ENCODE assay signal across 1 cellular context in the genomic region with DNA sequence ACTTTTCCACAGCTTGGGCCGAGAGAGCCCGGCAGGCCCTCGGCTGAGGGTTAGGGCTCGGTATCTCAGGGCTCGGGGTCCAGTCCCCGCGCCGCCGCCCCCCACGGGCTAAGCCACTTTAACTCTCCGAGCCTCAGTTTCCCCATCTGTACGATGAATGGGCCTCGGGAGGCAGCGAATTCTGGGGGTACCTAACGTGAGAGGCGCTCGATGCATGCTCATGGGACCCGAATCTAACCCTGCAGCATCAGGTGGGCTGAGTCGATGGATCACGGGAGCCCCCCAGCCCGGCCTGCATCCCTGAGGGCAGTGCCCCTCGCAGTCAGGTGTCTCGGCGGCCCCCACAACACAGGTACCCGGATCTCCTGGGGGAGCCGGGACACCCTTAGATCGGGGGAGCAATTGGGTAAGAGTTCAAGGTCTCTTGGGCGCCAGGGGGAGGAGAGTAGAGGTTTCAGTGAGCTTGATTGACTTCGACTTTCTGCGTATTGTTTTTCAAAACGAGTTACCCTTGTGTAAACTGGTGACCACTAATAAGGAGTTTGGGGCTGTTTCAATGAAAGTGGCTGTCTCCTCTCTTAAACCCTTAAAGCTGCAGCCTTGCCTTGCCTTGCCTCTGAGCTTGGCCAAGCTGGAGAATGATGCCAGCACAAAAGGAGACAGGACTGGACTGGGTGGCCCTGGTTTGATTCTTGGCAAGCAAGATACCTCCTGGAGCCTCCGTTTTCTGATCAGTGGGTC.
TF ChIP-seq lines count a peak whose summit lies in the region.

No MANE protein-coding gene starts in this region.

TF ChIP-seq in HepG2, 621 proteins besides CTCF, POLR2A, EP300 and RAD21 (continued from another document):
- TF ChIP-seq ZNF629 (CRISPR knock-in tag; conservative IDR thresholded peaks at IDR 0.05) (no peak; the same call in 1 of the 2 replicates), ZNF460 (CRISPR knock-in tag; IDR thresholded peaks at IDR 0.05; ENCODE audit: borderline replicate concordance) (no peak), POLR2G (IDR thresholded peaks at IDR 0.05; ENCODE audit: low read depth, low read length) (no peak), RELA (CRISPR knock-in tag; IDR thresholded peaks at IDR 0.05) (no peak), RBFOX2 (IDR thresholded peaks at IDR 0.05; ENCODE audit: low read depth, low read length) (no peak), IRF2 (CRISPR knock-in tag; IDR thresholded peaks at IDR 0.05) (0 out of 2 replicates have a peak, but pooled peaks have one; percentile 10), SIX4 (CRISPR knock-in tag; IDR thresholded peaks at IDR 0.05) (no peak), SP5 (CRISPR knock-in tag; IDR thresholded peaks at IDR 0.05; ENCODE audit: borderline replicate concordance, low read depth) (peak; percentile 45; the same call in 1 of the 2 replicates), CAMTA2 (CRISPR knock-in tag; IDR thresholded peaks at IDR 0.05; ENCODE audit: borderline replicate concordance) (no peak), MIXL1 (CRISPR knock-in tag; IDR thresholded peaks at IDR 0.05) (no peak), REL (CRISPR knock-in tag; conservative IDR thresholded peaks at IDR 0.05) (no peak), HOXA5 (CRISPR knock-in tag; IDR thresholded peaks at IDR 0.05) (no peak), ZNF17 (CRISPR knock-in tag; IDR thresholded peaks at IDR 0.05) (no peak), ZNF446 (CRISPR knock-in tag; IDR thresholded peaks at IDR 0.05) (no peak), CBX1 (IDR thresholded peaks at IDR 0.05; ENCODE audit: low read depth) (no peak)
- TF ChIP-seq, protein P1, sequence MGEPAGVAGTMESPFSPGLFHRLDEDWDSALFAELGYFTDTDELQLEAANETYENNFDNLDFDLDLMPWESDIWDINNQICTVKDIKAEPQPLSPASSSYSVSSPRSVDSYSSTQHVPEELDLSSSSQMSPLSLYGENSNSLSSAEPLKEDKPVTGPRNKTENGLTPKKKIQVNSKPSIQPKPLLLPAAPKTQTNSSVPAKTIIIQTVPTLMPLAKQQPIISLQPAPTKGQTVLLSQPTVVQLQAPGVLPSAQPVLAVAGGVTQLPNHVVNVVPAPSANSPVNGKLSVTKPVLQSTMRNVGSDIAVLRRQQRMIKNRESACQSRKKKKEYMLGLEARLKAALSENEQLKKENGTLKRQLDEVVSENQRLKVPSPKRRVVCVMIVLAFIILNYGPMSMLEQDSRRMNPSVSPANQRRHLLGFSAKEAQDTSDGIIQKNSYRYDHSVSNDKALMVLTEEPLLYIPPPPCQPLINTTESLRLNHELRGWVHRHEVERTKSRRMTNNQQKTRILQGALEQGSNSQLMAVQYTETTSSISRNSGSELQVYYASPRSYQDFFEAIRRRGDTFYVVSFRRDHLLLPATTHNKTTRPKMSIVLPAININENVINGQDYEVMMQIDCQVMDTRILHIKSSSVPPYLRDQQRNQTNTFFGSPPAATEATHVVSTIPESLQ (CRISPR knock-in tag; conservative IDR thresholded peaks at IDR 0.05): no peak
- TF ChIP-seq, protein P2, sequence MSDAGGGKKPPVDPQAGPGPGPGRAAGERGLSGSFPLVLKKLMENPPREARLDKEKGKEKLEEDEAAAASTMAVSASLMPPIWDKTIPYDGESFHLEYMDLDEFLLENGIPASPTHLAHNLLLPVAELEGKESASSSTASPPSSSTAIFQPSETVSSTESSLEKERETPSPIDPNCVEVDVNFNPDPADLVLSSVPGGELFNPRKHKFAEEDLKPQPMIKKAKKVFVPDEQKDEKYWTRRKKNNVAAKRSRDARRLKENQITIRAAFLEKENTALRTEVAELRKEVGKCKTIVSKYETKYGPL (CRISPR knock-in tag; IDR thresholded peaks at IDR 0.05): no peak
- TF ChIP-seq, protein P3, sequence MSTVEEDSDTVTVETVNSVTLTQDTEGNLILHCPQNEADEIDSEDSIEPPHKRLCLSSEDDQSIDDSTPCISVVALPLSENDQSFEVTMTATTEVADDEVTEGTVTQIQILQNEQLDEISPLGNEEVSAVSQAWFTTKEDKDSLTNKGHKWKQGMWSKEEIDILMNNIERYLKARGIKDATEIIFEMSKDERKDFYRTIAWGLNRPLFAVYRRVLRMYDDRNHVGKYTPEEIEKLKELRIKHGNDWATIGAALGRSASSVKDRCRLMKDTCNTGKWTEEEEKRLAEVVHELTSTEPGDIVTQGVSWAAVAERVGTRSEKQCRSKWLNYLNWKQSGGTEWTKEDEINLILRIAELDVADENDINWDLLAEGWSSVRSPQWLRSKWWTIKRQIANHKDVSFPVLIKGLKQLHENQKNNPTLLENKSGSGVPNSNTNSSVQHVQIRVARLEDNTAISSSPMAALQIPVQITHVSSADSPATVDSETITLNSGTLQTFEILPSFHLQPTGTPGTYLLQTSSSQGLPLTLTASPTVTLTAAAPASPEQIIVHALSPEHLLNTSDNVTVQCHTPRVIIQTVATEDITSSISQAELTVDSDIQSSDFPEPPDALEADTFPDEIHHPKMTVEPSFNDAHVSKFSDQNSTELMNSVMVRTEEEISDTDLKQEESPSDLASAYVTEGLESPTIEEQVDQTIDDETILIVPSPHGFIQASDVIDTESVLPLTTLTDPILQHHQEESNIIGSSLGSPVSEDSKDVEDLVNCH (CRISPR knock-in tag; IDR thresholded peaks at IDR 0.05): no peak
- TF ChIP-seq, protein P4, sequence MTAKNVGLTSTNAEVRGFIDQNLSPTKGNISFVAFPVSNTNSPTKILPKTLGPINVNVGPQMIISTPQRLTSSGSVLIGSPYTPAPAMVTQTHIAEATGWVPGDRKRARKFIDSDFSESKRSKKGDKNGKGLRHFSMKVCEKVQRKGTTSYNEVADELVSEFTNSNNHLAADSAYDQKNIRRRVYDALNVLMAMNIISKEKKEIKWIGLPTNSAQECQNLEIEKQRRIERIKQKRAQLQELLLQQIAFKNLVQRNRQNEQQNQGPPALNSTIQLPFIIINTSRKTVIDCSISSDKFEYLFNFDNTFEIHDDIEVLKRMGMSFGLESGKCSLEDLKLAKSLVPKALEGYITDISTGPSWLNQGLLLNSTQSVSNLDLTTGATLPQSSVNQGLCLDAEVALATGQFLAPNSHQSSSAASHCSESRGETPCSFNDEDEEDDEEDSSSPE (CRISPR knock-in tag; IDR thresholded peaks at IDR 0.05): no peak
TF ChIP-seq in HepG2: peak in this region for 52.
